In the genomic region with DNA sequence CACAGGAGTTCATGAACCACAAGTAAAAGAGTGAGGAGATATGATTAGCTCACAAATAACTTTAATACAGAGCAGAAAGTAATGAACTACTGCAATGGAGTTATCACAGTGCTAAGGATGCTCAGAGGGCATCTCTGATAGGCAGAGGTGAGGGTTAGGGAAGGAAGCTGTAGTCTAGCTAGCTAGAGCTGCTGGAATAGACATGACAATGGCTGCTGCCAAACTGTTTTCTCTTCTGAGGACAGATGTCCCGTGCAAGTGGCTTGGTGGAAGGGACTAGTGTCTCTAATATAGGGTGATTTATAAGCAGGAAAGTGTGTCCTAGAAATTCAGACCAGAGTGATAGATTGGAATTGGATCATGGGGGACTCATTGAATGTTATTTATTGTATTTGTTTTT, we compare ENCODE assay signal across 21 cellular contexts. TPM values are rescaled to one million over a fixed set of nuclear protein-coding genes. Genes with fewer than 3 reads are reported as not detected.
DNase-seq lines count a peak whose midpoint lies in the region; ATAC-seq and FAIRE-seq lines count a peak whose summit lies in the region.
"Had no signal": no experiment of that assay in that cellular context is flagged by ENCODE, and none has a peak within 500 bp of the region (broad histone marks: within the 10 kb centered on the region; RNA-seq: fewer than 3 reads in every experiment).

No MANE protein-coding gene starts in this region.

- peaks cover 10% of the 10 kb centered on the region for H3K9me3 Mint-ChIP-seq in activated naive CD4-positive, alpha-beta T cell treated with anti-CD3 and anti-CD28 coated beads, Interleukin-2, amount 10 ng/mL, durations not matched to agents 7 days and 5 days
- no peaks in the 10 kb centered on the region for H3K9me3 Mint-ChIP-seq in central memory CD8-positive, alpha-beta T cell
- H3K9me3 Mint-ChIP-seq: GM23338 had no signal

- H3K4me3 ChIP-seq in thymus (ENCODE audit: low read length): peak overlapping the region; percentile 16
- H3K4me3 ChIP-seq: coronary artery, GM23338 had no signal

- H3K27ac Mint-ChIP-seq in activated naive CD4-positive, alpha-beta T cell treated with anti-CD3 and anti-CD28 coated beads, Interleukin-2, amount 10 ng/mL, durations not matched to agents 7 days and 5 days: peak overlapping the region; percentile 98
- H3K27ac Mint-ChIP-seq in T-helper 17 cell: peak overlapping the region; percentile 98
- H3K27ac Mint-ChIP-seq in central memory CD8-positive, alpha-beta T cell (ENCODE audit: low read depth): peak overlapping the region; percentile 86
- H3K27ac Mint-ChIP-seq: GM23338 had no signal

- H3K4me3 Mint-ChIP-seq in activated naive CD4-positive, alpha-beta T cell treated with anti-CD3 and anti-CD28 coated beads, Interleukin-2, amount 10 ng/mL, durations not matched to agents 7 days and 5 days: peak overlapping the region; percentile 83
- peak overlapping the region; percentile 88 for H3K4me3 Mint-ChIP-seq in T-helper 17 cell
- H3K4me3 Mint-ChIP-seq in central memory CD8-positive, alpha-beta T cell: peak overlapping the region; percentile 65
- H3K4me3 Mint-ChIP-seq: GM23338 had no signal

- H3K27ac ChIP-seq in thymus (ENCODE audit: low read depth): no peak overlapping the region
- H3K27ac ChIP-seq: brain microvascular endothelial cell, coronary artery, neutrophil had no signal

- DNase-seq in activated naive CD4-positive, alpha-beta T cell treated with anti-CD3 and anti-CD28 coated beads, Interleukin-2, amount 10 ng/mL, durations not matched to agents 7 days and 5 days: peak; percentile 27
- DNase-seq in activated naive CD4-positive, alpha-beta T cell treated with Interleukin-2 at 50 U/mL for 16 hours: no peak
- DNase-seq in T-helper 17 cell (no peak), GOT3 (lab: John Stamatoyannopoulos, UW) (no peak), HTR-8/SVneo (ENCODE audit: insufficient read length, low spot score) (no peak)
- no peak for DNase-seq in central memory CD8-positive, alpha-beta T cell (ENCODE audit: low spot score in 2 of 2)
- DNase-seq: brain microvascular endothelial cell, heart left ventricle, IMR-90, left ventricle myocardium superior, NCI-H146, NCI-H2227 treated with DMSO at 0.1 percent for 48 hours, trophoblast cell had no signal

- peak; percentile 29 for ATAC-seq in T-helper 17 cell
- peak; percentile 37 for ATAC-seq in central memory CD8-positive, alpha-beta T cell (replicated peaks; ENCODE audit: extremely low read depth, poor library complexity, severe bottlenecking)
- ATAC-seq: GM23338, heart left ventricle, left ventricle myocardium superior had no signal

- peaks cover 81% of the 10 kb centered on the region for H3K4me1 Mint-ChIP-seq in activated naive CD4-positive, alpha-beta T cell treated with anti-CD3 and anti-CD28 coated beads, Interleukin-2, amount 10 ng/mL, durations not matched to agents 7 days and 5 days
- peaks cover 51% of the 10 kb centered on the region for H3K4me1 Mint-ChIP-seq in T-helper 17 cell
- H3K4me1 Mint-ChIP-seq in central memory CD8-positive, alpha-beta T cell: peaks cover 43% of the 10 kb centered on the region
- H3K4me1 Mint-ChIP-seq: GM23338 had no signal

- no peaks in the 10 kb centered on the region for H3K27me3 ChIP-seq in thymus (ENCODE audit: control insufficient read depth, insufficient read depth)
- H3K27me3 ChIP-seq: brain microvascular endothelial cell, heart left ventricle had no signal

- CTCF ChIA-PET in activated naive CD4-positive, alpha-beta T cell treated with anti-CD3 and anti-CD28 coated beads, Interleukin-2, amount 10 ng/mL, durations not matched to agents 7 days and 5 days (lab: Charles Lee): interaction anchor here (0.8 to 5.2 kb wide), 10 partner anchors 9 to 384 kb away, joined by 3 to 28 read pairs (median 4); no protein-coding TSS in a partner anchor

- FAIRE-seq in HTR-8/SVneo (lab: Jason Lieb, UNC): no peak
- FAIRE-seq: RCC 7860 had no signal

- peaks cover 5% of the 10 kb centered on the region for H3K4me1 ChIP-seq in thymus (ENCODE audit: control insufficient read depth, insufficient read depth, low read length)

- peaks cover 3% of the 10 kb centered on the region for H3K9me3 ChIP-seq in T-helper 17 cell (ENCODE audit: control insufficient read depth, low read length, poor library complexity, severe bottlenecking)
- H3K9me3 ChIP-seq in thymus (ENCODE audit: control insufficient read depth): no peaks in the 10 kb centered on the region
- H3K9me3 ChIP-seq: neutrophil had no signal

- no peaks in the 10 kb centered on the region for H3K27me3 Mint-ChIP-seq in activated naive CD4-positive, alpha-beta T cell treated with anti-CD3 and anti-CD28 coated beads, Interleukin-2, amount 10 ng/mL, durations not matched to agents 7 days and 5 days
- no peaks in the 10 kb centered on the region for H3K27me3 Mint-ChIP-seq in T-helper 17 cell
- H3K27me3 Mint-ChIP-seq in central memory CD8-positive, alpha-beta T cell: no peaks in the 10 kb centered on the region

- H3K36me3 Mint-ChIP-seq in activated naive CD4-positive, alpha-beta T cell treated with anti-CD3 and anti-CD28 coated beads, Interleukin-2, amount 10 ng/mL, durations not matched to agents 7 days and 5 days: peaks cover 44% of the 10 kb centered on the region
- H3K36me3 Mint-ChIP-seq in T-helper 17 cell (ENCODE audit: low read depth): peaks cover 17% of the 10 kb centered on the region
- H3K36me3 Mint-ChIP-seq in central memory CD8-positive, alpha-beta T cell (ENCODE audit: insufficient read depth): peaks cover 16% of the 10 kb centered on the region

- H3K36me3 ChIP-seq in thymus (ENCODE audit: control insufficient read depth, insufficient read depth): no peaks in the 10 kb centered on the region
- H3K36me3 ChIP-seq: brain microvascular endothelial cell, heart left ventricle, neutrophil had no signal

- WGBS in thymus: 95% methylated on average over 1 of the region's 1 CpG

RNA-seq across cellular contexts. Expression of gene CTLA4, which starts 1.6 kb away (rescaled TPM):
- total RNA-seq in T-helper 17 cell: 100 to 1,000 TPM in 1 of 2 donors, 10 to 100 TPM in 1; 77.2 to 109 TPM
- polyA plus RNA-seq in thymus: 12.3 TPM
- total RNA-seq: GM23338, IMR-90, left ventricle myocardium superior, MCF 10A, pulmonary artery endothelial cell, skeletal muscle tissue had no signal
- polyA plus RNA-seq: GM23338, IMR-90 had no signal
